In genomic region chr20:24821391-24821790, GRCh38 we compare ENCODE assay signal across 18 cellular contexts.
"Had no signal": no experiment of that assay in that cellular context is flagged by ENCODE, and none has a peak within 500 bp of the region (broad histone marks: within the 10 kb centered on the region; RNA-seq: fewer than 3 reads in every experiment).

No MANE protein-coding gene starts in this region.

- H3K36me3 ChIP-seq: SJCRH30 had no signal

- H3K27ac ChIP-seq: SJCRH30 had no signal

- H3K4me3 ChIP-seq: SJCRH30 had no signal

- DNase-seq: KBM-7, MV-4-11, NCI-H1048, NCI-H1105, NCI-H1417, NCI-H1436 treated with DMSO at 0.1 percent for 48 hours, NCI-H1694, NCI-H187 treated with DMSO at 0.1 percent for 48 hours, NCI-H2029 treated with DMSO at 0.1 percent for 48 hours, NCI-H2171 treated with DMSO at 0.1 percent for 48 hours, NCI-H345, NCI-H446 treated with DMSO at 0.1 percent for 48 hours, NCI-H510A treated with DMSO at 0.1 percent for 48 hours, NCI-H526, RPMI8226, SHP77 treated with DMSO at 0.1 percent for 48 hours, SJCRH30 had no signal

- ATAC-seq: SK-N-SH treated with all-trans-retinoic acid at 6 μM for 48 hours had no signal

- H3K9me3 ChIP-seq: SJCRH30 had no signal

- H3K4me1 ChIP-seq: SJCRH30 had no signal
